In genomic region chr19:42054205-42054604, GRCh38 we compare ENCODE assay signal across 1 cellular context.
A peak's percentile ranks its signal among the peaks of the same experiment; 100 is the strongest.
TF ChIP-seq lines count a peak whose summit lies in the region.

No MANE protein-coding gene starts in this region.

TF ChIP-seq in K562, 482 proteins besides CTCF, POLR2A, EP300 and RAD21 (continued from another document and continues in another):
- TF ChIP-seq, protein P1, sequence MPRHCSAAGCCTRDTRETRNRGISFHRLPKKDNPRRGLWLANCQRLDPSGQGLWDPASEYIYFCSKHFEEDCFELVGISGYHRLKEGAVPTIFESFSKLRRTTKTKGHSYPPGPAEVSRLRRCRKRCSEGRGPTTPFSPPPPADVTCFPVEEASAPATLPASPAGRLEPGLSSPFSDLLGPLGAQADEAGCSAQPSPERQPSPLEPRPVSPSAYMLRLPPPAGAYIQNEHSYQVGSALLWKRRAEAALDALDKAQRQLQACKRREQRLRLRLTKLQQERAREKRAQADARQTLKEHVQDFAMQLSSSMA (CRISPR knock-in tag; IDR thresholded peaks at IDR 0.05): no peak
- TF ChIP-seq, protein P2, sequence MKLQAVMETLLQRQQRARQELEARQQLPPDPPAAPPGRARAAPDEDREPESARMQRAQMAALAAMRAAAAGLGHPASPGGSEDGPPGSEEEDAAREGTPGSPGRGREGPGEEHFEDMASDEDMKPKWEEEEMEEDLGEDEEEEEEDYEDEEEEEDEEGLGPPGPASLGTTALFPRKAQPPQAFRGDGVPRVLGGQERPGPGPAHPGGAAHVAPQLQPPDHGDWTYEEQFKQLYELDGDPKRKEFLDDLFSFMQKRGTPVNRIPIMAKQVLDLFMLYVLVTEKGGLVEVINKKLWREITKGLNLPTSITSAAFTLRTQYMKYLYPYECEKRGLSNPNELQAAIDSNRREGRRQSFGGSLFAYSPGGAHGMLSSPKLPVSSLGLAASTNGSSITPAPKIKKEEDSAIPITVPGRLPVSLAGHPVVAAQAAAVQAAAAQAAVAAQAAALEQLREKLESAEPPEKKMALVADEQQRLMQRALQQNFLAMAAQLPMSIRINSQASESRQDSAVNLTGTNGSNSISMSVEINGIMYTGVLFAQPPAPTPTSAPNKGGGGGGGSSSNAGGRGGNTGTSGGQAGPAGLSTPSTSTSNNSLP (IDR thresholded peaks at IDR 0.05; ENCODE audit: borderline replicate concordance, low read depth, low read length): no peak
- no peak for TF ChIP-seq ATF3 (IDR thresholded peaks at IDR 0.05)
- TF ChIP-seq ATF3 (CRISPR knock-in tag; conservative IDR thresholded peaks at IDR 0.05): no peak
- TF ChIP-seq, protein P3, sequence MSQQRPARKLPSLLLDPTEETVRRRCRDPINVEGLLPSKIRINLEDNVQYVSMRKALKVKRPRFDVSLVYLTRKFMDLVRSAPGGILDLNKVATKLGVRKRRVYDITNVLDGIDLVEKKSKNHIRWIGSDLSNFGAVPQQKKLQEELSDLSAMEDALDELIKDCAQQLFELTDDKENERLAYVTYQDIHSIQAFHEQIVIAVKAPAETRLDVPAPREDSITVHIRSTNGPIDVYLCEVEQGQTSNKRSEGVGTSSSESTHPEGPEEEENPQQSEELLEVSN (IDR thresholded peaks at IDR 0.05; ENCODE audit: borderline replicate concordance in 1 of 2, extremely low read depth in 1 of 2, insufficient read depth in 1 of 2, insufficient read length in 1 of 2, low read depth in 1 of 2, low read length in 1 of 2, poor library complexity in 1 of 2, severe bottlenecking in 1 of 2): peak; percentile 56 to 90
- no peak for TF ChIP-seq RREB1 (CRISPR knock-in tag; IDR thresholded peaks at IDR 0.05)
- no peak for TF ChIP-seq SIN3B (IDR thresholded peaks at IDR 0.05; ENCODE audit: low read depth)
- no peak for TF ChIP-seq HMBOX1 (IDR thresholded peaks at IDR 0.05)
- TF ChIP-seq MGA (IDR thresholded peaks at IDR 0.05): peak; percentile 78
- TF ChIP-seq SPI1 (IDR thresholded peaks at IDR 0.05; ENCODE audit: borderline replicate concordance, low read depth, low read length): no peak
- no peak for TF ChIP-seq CEBPB (tag; IDR thresholded peaks at IDR 0.05)
- no peak for TF ChIP-seq SFPQ (IDR thresholded peaks at IDR 0.05; ENCODE audit: low read depth, low read length)
- no peak for TF ChIP-seq POLR3A (IDR thresholded peaks at IDR 0.05; ENCODE audit: borderline replicate concordance, extremely low read depth, insufficient read depth, insufficient read length)
- no peak for TF ChIP-seq ZNF75A (CRISPR knock-in tag; IDR thresholded peaks at IDR 0.05)
- no peak for TF ChIP-seq MECOM (CRISPR knock-in tag; IDR thresholded peaks at IDR 0.05)
- no peak for TF ChIP-seq MED1 (CRISPR knock-in tag; IDR thresholded peaks at IDR 0.05; ENCODE audit: borderline replicate concordance)
- no peak for TF ChIP-seq PRMT5 (CRISPR knock-in tag; IDR thresholded peaks at IDR 0.05)
- no peak for TF ChIP-seq ZNF354B (CRISPR knock-in tag; IDR thresholded peaks at IDR 0.05)
- no peak for TF ChIP-seq ZNF253 (CRISPR knock-in tag; conservative IDR thresholded peaks at IDR 0.05)
- no peak for TF ChIP-seq SLC30A9 (CRISPR knock-in tag; IDR thresholded peaks at IDR 0.05)
- TF ChIP-seq JUND (IDR thresholded peaks at IDR 0.05; ENCODE audit: borderline replicate concordance, low read depth, low read length): no peak
- no peak for TF ChIP-seq JUND (tag; IDR thresholded peaks at IDR 0.05; ENCODE audit: borderline replicate concordance, low read depth, low read length)
- no peak for TF ChIP-seq FOXJ3 (CRISPR knock-in tag; IDR thresholded peaks at IDR 0.05)
- no peak for TF ChIP-seq ZNF217 (CRISPR knock-in tag; IDR thresholded peaks at IDR 0.05)
- TF ChIP-seq ZNF707 (CRISPR knock-in tag; conservative IDR thresholded peaks at IDR 0.05): no peak
- TF ChIP-seq CREB5 (CRISPR knock-in tag; IDR thresholded peaks at IDR 0.05): no peak
- TF ChIP-seq PTTG1 (tag; IDR thresholded peaks at IDR 0.05; ENCODE audit: low read depth): no peak
